9 cellular contexts compared by ENCODE assay signal in genomic region chr20:54207053-54207742, GRCh38. TPM values are rescaled to one million over a fixed set of nuclear protein-coding genes. Genes with fewer than 3 reads are reported as not detected.
A peak's percentile ranks its signal among the peaks of the same experiment; 100 is the strongest.
DNase-seq lines count a peak whose midpoint lies in the region; TF ChIP-seq lines count a peak whose summit lies in the region.
"Had no signal": no experiment of that assay in that cellular context is flagged by ENCODE, and none has a peak within 500 bp of the region (broad histone marks: within the 10 kb centered on the region; RNA-seq: fewer than 3 reads in every experiment).

No MANE protein-coding gene starts in this region.

- DNase-seq in T-helper 1 cell = no peak
- DNase-seq in activated T-helper 1 cell treated with anti-CD3 and anti-CD28 coated beads, Interleukin-12 subunit alpha, Interleukin-12 subunit beta, Interleukin-2, Interleukin-4 antibody, amounts not matched to agents 30 ng/mL and 10 ng/mL and 1 ng/mL, durations not matched to agents 14 hours and 24 hours and 36 hours (ENCODE audit: low spot score) = no peak
- no peak for DNase-seq in immature natural killer cell
- DNase-seq in mesenteric fat pad (ENCODE audit: low spot score) = no peak
- DNase-seq in inferior parietal cortex (ENCODE audit: extremely low spot score) = no peak
- no peak for DNase-seq in Ammon's horn (ENCODE audit: low spot score)

- no peaks in the 10 kb centered on the region for H3K27me3 Mint-ChIP-seq in T-helper 1 cell treated with Interleukin-12 subunit alpha and Interleukin-12 subunit beta and Interleukin-4 antibody, amounts not matched to agents 30 μg/mL and 1 μg/mL, for 36 hours (ENCODE audit: low read depth)
- H3K27me3 Mint-ChIP-seq in activated T-helper 1 cell treated with anti-CD3 and anti-CD28 coated beads, Interleukin-12 subunit alpha, Interleukin-12 subunit beta, Interleukin-2, Interleukin-4 antibody, amounts not matched to agents 30 ng/mL and 10 ng/mL and 1 ng/mL, durations not matched to agents 14 hours and 24 hours and 36 hours (ENCODE audit: insufficient read depth) = no peaks in the 10 kb centered on the region
- peaks cover 1 to 4% (median 2%) of the 10 kb centered on the region in 3 donors for H3K27me3 Mint-ChIP-seq in immature natural killer cell (ENCODE audit: low read depth in 3 of 3)

- intact Hi-C loops in activated T-helper 1 cell treated with anti-CD3 and anti-CD28 coated beads, Interleukin-12 subunit alpha, Interleukin-12 subunit beta, Interleukin-2, Interleukin-4 antibody, amounts not matched to agents 30 ng/mL and 10 ng/mL and 1 ng/mL, durations not matched to agents 14 hours and 24 hours and 36 hours (cut with micrococcal nuclease) = loop anchor here (1.0 to 5.0 kb wide), 4 partner anchors 78 to 270 kb away; partner anchors contain the start of gene DOK5

- peak; percentile 66 for TF ChIP-seq CTCF in subcutaneous adipose tissue (IDR thresholded peaks at IDR 0.05; ENCODE audit: low read depth)

- peak overlapping the region; percentile 95 for H3K4me3 Mint-ChIP-seq in T-helper 1 cell treated with Interleukin-12 subunit alpha and Interleukin-12 subunit beta and Interleukin-4 antibody, amounts not matched to agents 30 μg/mL and 1 μg/mL, for 36 hours
- peak overlapping the region; percentile 96 for H3K4me3 Mint-ChIP-seq in activated T-helper 1 cell treated with anti-CD3 and anti-CD28 coated beads, Interleukin-12 subunit alpha, Interleukin-12 subunit beta, Interleukin-2, Interleukin-4 antibody, amounts not matched to agents 30 ng/mL and 10 ng/mL and 1 ng/mL, durations not matched to agents 14 hours and 24 hours and 36 hours
- H3K4me3 Mint-ChIP-seq in immature natural killer cell = peak overlapping the region; percentile 96 to 99 (median 98)

- H3K9me3 Mint-ChIP-seq in T-helper 1 cell treated with Interleukin-12 subunit alpha and Interleukin-12 subunit beta and Interleukin-4 antibody, amounts not matched to agents 30 μg/mL and 1 μg/mL, for 36 hours = no peaks in the 10 kb centered on the region
- H3K9me3 Mint-ChIP-seq in activated T-helper 1 cell treated with anti-CD3 and anti-CD28 coated beads, Interleukin-12 subunit alpha, Interleukin-12 subunit beta, Interleukin-2, Interleukin-4 antibody, amounts not matched to agents 30 ng/mL and 10 ng/mL and 1 ng/mL, durations not matched to agents 14 hours and 24 hours and 36 hours = no peaks in the 10 kb centered on the region
- no peaks in the 10 kb centered on the region for H3K9me3 Mint-ChIP-seq in immature natural killer cell

- H3K27ac Mint-ChIP-seq in T-helper 1 cell treated with Interleukin-12 subunit alpha and Interleukin-12 subunit beta and Interleukin-4 antibody, amounts not matched to agents 30 μg/mL and 1 μg/mL, for 36 hours = peak overlapping the region; percentile 37
- peak overlapping the region; percentile 99 for H3K27ac Mint-ChIP-seq in activated T-helper 1 cell treated with anti-CD3 and anti-CD28 coated beads, Interleukin-12 subunit alpha, Interleukin-12 subunit beta, Interleukin-2, Interleukin-4 antibody, amounts not matched to agents 30 ng/mL and 10 ng/mL and 1 ng/mL, durations not matched to agents 14 hours and 24 hours and 36 hours
- H3K27ac Mint-ChIP-seq in immature natural killer cell = peak overlapping the region; percentile 99 to 100 (median 100)

- peaks cover 2% of the 10 kb centered on the region for H3K36me3 Mint-ChIP-seq in T-helper 1 cell treated with Interleukin-12 subunit alpha and Interleukin-12 subunit beta and Interleukin-4 antibody, amounts not matched to agents 30 μg/mL and 1 μg/mL, for 36 hours (ENCODE audit: low read depth)
- H3K36me3 Mint-ChIP-seq in activated T-helper 1 cell treated with anti-CD3 and anti-CD28 coated beads, Interleukin-12 subunit alpha, Interleukin-12 subunit beta, Interleukin-2, Interleukin-4 antibody, amounts not matched to agents 30 ng/mL and 10 ng/mL and 1 ng/mL, durations not matched to agents 14 hours and 24 hours and 36 hours (ENCODE audit: low read depth) = peaks cover 11% of the 10 kb centered on the region
- H3K36me3 Mint-ChIP-seq in immature natural killer cell = no peaks in the 10 kb centered on the region

- H3K4me1 Mint-ChIP-seq in T-helper 1 cell treated with Interleukin-12 subunit alpha and Interleukin-12 subunit beta and Interleukin-4 antibody, amounts not matched to agents 30 μg/mL and 1 μg/mL, for 36 hours (ENCODE audit: low read depth) = peaks cover 23% of the 10 kb centered on the region
- H3K4me1 Mint-ChIP-seq in activated T-helper 1 cell treated with anti-CD3 and anti-CD28 coated beads, Interleukin-12 subunit alpha, Interleukin-12 subunit beta, Interleukin-2, Interleukin-4 antibody, amounts not matched to agents 30 ng/mL and 10 ng/mL and 1 ng/mL, durations not matched to agents 14 hours and 24 hours and 36 hours (ENCODE audit: low read depth) = peaks cover 31% of the 10 kb centered on the region
- peaks cover 25 to 33% of the 10 kb centered on the region in 2 donors for H3K4me1 Mint-ChIP-seq in immature natural killer cell

RNA-seq across cellular contexts. Expression of gene PFDN4, which starts 0.7 kb away (rescaled TPM):
- 72.6 and 75.8 TPM in 2 replicates for total RNA-seq in activated T-helper 1 cell treated with anti-CD3 and anti-CD28 coated beads, Interleukin-12 subunit alpha, Interleukin-12 subunit beta, Interleukin-2, Interleukin-4 antibody, amounts not matched to agents 30 ng/mL and 10 ng/mL and 1 ng/mL, durations not matched to agents 14 hours and 24 hours and 36 hours
- 10 to 100 TPM; 33.2 to 93.9 (median 43.6) TPM for polyA plus RNA-seq in immature natural killer cell
- total RNA-seq in subcutaneous adipose tissue = 100 to 1,000 TPM in 1 of 4 donors, 10 to 100 TPM in 3; 53.9 to 127 (median 69.5) TPM
- total RNA-seq in mesenteric fat pad = 19.8 TPM

RNA-seq across cellular contexts. Expression of gene CYP24A1, which starts 33.4 kb away (rescaled TPM):
- total RNA-seq in activated T-helper 1 cell treated with anti-CD3 and anti-CD28 coated beads, Interleukin-12 subunit alpha, Interleukin-12 subunit beta, Interleukin-2, Interleukin-4 antibody, amounts not matched to agents 30 ng/mL and 10 ng/mL and 1 ng/mL, durations not matched to agents 14 hours and 24 hours and 36 hours = not detected in 2 replicates
- polyA plus RNA-seq in immature natural killer cell = not detected
- total RNA-seq in subcutaneous adipose tissue (not detected), mesenteric fat pad (not detected)
- total RNA-seq: temporal lobe had no signal

Comparison
In these comparisons a context has a peak if more than half of its experiments do, and no peak if none do; other contexts are left out.
1. H3K27ac Mint-ChIP-seq: peak in every context shown above with its lines; median percentile 100 in immature natural killer cell; 99 in activated T-helper 1 cell treated with anti-CD3 and anti-CD28 coated beads, Interleukin-12 subunit alpha, Interleukin-12 subunit beta, Interleukin-2, Interleukin-4 antibody, amounts not matched to agents 30 ng/mL and 10 ng/mL and 1 ng/mL, durations not matched to agents 14 hours and 24 hours and 36 hours; 37 in T-helper 1 cell treated with Interleukin-12 subunit alpha and Interleukin-12 subunit beta and Interleukin-4 antibody, amounts not matched to agents 30 μg/mL and 1 μg/mL, for 36 hours.